Comparison of ENCODE assay signal across 1 cellular context in the genomic region with DNA sequence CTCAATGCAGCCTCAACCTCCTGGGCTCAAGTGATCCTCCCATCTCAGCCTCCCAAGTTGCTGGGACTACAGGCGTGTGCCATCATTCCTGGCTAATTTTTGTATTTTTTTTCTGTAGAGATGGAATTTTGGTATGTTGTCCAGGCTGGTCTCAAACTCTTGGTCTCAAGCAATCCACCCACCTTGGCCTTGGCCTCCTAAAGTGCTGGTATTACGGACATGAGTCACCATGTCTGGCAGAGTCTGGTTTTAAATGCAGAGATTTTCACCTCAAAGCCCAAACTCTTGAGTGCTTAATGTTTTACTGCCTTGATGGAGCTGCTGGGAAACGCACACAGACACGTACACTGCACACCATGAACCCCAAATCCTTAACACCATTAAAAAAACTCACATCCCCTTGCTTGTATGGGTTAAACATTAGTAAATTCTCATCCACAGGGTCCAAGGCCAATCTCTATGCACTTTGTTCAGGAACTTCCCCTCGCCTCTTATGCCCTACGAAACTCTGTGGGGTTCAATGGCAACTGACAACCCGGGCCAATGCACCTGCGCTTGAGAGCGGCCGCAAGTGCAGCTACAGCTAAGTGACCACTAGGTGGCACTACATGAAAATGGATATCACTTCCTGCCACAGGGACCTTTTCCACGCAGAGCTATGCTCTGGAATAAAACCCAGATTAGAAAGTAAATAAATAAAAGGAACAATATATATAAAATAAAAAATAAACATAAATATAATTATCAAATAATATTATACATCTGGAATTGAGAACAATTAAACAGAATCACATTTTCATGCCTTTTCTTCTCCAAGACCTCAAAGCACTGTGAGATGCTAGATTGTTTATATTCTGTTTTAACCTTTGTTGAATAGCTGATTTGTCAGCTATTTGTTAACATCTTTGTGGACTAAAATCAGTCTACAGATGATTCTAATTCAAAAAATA.
TF ChIP-seq lines count a peak whose summit lies in the region.

No MANE protein-coding gene starts in this region.

TF ChIP-seq in HepG2, 621 proteins besides CTCF, POLR2A, EP300 and RAD21 (continued from another document):
- TF ChIP-seq HBP1 (CRISPR knock-in tag; IDR thresholded peaks at IDR 0.05; ENCODE audit: low read depth) (no peak), ASH2L (IDR thresholded peaks at IDR 0.05; ENCODE audit: insufficient read length, low read depth, low read length) (no peak), PRDM10 (CRISPR knock-in tag; IDR thresholded peaks at IDR 0.05; ENCODE audit: low read depth) (0 out of 2 replicates have a peak, but pooled peaks have one; percentile 20), HNF4A (CRISPR knock-in tag; IDR thresholded peaks at IDR 0.05) (peak; percentile 61), MBD4 (IDR thresholded peaks at IDR 0.05; ENCODE audit: borderline replicate concordance, low read length) (no peak), PTBP1 (IDR thresholded peaks at IDR 0.05; ENCODE audit: low read depth, low read length, poor library complexity, severe bottlenecking) (no peak), FOXK2 (IDR thresholded peaks at IDR 0.05) (no peak), FOXA3 (CRISPR knock-in tag; IDR thresholded peaks at IDR 0.05) (peak; percentile 38; the same call in 1 of the 2 replicates), ZKSCAN5 (CRISPR knock-in tag; IDR thresholded peaks at IDR 0.05) (no peak), NR2F2 (IDR thresholded peaks at IDR 0.05; ENCODE audit: borderline replicate concordance, low read depth) (0 out of 2 replicates have a peak, but pooled peaks have one; percentile 22), NCOA2 (CRISPR knock-in tag; IDR thresholded peaks at IDR 0.05) (0 out of 2 replicates have a peak, but pooled peaks have one; percentile 20), BCLAF1 (IDR thresholded peaks at IDR 0.05) (no peak), ZBTB3 (CRISPR knock-in tag; IDR thresholded peaks at IDR 0.05; ENCODE audit: borderline replicate concordance, low read depth) (no peak), SALL1 (CRISPR knock-in tag; IDR thresholded peaks at IDR 0.05) (peak; percentile 70), RBM22 (optimal IDR thresholded peaks at IDR 0.05; ENCODE audit: low read length) (peak; percentile 65)
- TF ChIP-seq, protein P1, sequence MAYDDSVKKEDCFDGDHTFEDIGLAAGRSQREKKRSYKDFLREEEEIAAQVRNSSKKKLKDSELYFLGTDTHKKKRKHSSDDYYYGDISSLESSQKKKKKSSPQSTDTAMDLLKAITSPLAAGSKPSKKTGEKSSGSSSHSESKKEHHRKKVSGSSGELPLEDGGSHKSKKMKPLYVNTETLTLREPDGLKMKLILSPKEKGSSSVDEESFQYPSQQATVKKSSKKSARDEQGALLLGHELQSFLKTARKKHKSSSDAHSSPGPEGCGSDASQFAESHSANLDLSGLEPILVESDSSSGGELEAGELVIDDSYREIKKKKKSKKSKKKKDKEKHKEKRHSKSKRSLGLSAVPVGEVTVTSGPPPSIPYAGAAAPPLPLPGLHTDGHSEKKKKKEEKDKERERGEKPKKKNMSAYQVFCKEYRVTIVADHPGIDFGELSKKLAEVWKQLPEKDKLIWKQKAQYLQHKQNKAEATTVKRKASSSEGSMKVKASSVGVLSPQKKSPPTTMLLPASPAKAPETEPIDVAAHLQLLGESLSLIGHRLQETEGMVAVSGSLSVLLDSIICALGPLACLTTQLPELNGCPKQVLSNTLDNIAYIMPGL (CRISPR knock-in tag; IDR thresholded peaks at IDR 0.05; ENCODE audit: borderline replicate concordance in 1 of 2, low read depth in 1 of 2), result 0 out of 4 replicates have a peak, but pooled peaks of 1 of the 2 experiments have one; percentile 28
- TF ChIP-seq, protein P2, sequence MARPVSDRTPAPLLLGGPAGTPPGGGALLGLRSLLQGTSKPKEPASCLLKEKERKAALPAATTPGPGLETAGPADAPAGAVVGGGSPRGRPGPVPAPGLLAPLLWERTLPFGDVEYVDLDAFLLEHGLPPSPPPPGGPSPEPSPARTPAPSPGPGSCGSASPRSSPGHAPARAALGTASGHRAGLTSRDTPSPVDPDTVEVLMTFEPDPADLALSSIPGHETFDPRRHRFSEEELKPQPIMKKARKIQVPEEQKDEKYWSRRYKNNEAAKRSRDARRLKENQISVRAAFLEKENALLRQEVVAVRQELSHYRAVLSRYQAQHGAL (CRISPR knock-in tag; IDR thresholded peaks at IDR 0.05; ENCODE audit: not compliant biosample characterization), result no peak
- TF ChIP-seq, protein P3, sequence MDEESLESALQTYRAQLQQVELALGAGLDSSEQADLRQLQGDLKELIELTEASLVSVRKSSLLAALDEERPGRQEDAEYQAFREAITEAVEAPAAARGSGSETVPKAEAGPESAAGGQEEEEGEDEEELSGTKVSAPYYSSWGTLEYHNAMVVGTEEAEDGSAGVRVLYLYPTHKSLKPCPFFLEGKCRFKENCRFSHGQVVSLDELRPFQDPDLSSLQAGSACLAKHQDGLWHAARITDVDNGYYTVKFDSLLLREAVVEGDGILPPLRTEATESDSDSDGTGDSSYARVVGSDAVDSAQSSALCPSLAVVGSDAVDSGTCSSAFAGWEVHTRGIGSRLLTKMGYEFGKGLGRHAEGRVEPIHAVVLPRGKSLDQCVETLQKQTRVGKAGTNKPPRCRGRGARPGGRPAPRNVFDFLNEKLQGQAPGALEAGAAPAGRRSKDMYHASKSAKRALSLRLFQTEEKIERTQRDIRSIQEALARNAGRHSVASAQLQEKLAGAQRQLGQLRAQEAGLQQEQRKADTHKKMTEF (CRISPR knock-in tag; IDR thresholded peaks at IDR 0.05), result 0 out of 2 replicates have a peak, but pooled peaks have one; percentile 24
TF ChIP-seq in HepG2: peak in this region for 23.
